Comparison of ENCODE assay signal across 8 cellular contexts in the genomic region with DNA sequence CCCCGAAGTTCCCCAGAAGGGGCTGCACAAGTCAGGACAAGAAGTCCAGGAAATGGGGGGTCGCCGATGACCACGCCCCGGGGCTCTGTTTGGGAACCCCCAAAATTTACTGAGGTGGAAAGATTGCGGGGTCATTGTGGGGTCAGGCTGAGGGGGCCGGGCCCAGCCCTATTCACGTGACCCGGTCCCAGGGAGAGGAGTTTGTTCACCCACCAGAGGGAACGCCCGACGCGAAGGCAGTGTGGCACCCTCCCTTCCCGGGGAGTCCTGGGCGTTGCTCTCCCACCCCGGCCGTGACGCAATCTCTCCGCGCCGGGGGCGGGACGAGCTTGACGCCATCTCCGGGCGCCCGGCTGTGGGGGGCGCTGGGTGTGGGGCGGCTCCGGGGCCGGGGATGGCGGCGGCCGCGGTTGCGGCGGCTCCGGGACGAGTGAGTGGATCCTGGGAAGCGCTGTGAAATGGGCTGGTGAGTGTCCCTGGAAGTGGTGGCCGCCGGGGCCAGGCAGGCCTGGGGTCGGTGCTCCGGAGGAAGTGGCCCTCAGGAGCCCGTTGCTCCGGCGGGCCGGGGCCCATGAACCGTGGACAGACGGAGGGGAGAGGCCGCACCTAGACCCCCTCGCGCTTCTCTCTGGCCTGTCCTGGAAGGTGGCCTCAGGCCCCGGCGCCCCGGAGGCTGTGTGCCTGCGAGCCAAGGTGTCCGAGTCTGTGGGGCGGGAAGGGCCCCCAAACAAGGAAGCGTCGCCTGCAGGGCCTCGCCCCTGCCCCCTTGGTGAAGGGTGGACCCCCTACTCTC. TPM values are rescaled to one million over a fixed set of nuclear protein-coding genes. Genes with fewer than 3 reads are reported as not detected.
DNase-seq lines count a peak whose midpoint lies in the region; ATAC-seq lines count a peak whose summit lies in the region.

A gene with protein sequence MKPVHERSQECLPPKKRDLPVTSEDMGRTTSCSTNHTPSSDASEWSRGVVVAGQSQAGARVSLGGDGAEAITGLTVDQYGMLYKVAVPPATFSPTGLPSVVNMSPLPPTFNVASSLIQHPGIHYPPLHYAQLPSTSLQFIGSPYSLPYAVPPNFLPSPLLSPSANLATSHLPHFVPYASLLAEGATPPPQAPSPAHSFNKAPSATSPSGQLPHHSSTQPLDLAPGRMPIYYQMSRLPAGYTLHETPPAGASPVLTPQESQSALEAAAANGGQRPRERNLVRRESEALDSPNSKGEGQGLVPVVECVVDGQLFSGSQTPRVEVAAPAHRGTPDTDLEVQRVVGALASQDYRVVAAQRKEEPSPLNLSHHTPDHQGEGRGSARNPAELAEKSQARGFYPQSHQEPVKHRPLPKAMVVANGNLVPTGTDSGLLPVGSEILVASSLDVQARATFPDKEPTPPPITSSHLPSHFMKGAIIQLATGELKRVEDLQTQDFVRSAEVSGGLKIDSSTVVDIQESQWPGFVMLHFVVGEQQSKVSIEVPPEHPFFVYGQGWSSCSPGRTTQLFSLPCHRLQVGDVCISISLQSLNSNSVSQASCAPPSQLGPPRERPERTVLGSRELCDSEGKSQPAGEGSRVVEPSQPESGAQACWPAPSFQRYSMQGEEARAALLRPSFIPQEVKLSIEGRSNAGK (plus strand): TSS at position 338 of the 793 bp plus-strand sequence. CDS start 3,765 bp downstream, outside the sequence.

- no peaks in the 10 kb centered on the region for H3K9me3 ChIP-seq in endocrine pancreas (ENCODE audit: control insufficient read depth, low read length)

- no peak within 1 kb of the TSS for H3K23ac ChIP-seq in mesendoderm (ENCODE audit: low read length)

- H2AK5ac ChIP-seq in mesendoderm (ENCODE audit: low read length), result no peak within 1 kb of the TSS

- ATAC-seq in GM19467 (IDR thresholded peaks at IDR 0.05; ENCODE audit: unreplicated experiment), result peak; percentile 66

- H3K4me3 ChIP-seq in endocrine pancreas (ENCODE audit: control insufficient read depth, insufficient read depth, low read length) (peak within 1 kb of the TSS; percentile 80), mesendoderm (ENCODE audit: low read length) (peak within 1 kb of the TSS; percentile 97)

- H3K4ac ChIP-seq in mesendoderm (ENCODE audit: low read depth, low read length), result peak within 1 kb of the TSS; percentile 5

- peak within 1 kb of the TSS; percentile 100 for H3K4me2 ChIP-seq in mesendoderm (ENCODE audit: low read length)

- H3K36me3 ChIP-seq in endocrine pancreas (ENCODE audit: control insufficient read depth, insufficient read depth, low read length), result peaks cover 10% of the 10 kb centered on the region
- H3K36me3 ChIP-seq in mesendoderm (ENCODE audit: control insufficient read depth, insufficient read depth, low read length), result peaks cover 7% of the 10 kb centered on the region

- no peak within 1 kb of the TSS for H3K27ac ChIP-seq in mesendoderm (ENCODE audit: low read depth, low read length)

- no peak within 1 kb of the TSS for H2BK15ac ChIP-seq in mesendoderm (replicated peaks; ENCODE audit: low read depth)

- H3K56ac ChIP-seq in mesendoderm (ENCODE audit: low read length), result peak within 1 kb of the TSS; percentile 95

- peaks cover 17% of the 10 kb centered on the region for H3K79me2 ChIP-seq in mesendoderm (ENCODE audit: control insufficient read depth, insufficient read depth, low read length)

- DNase-seq in CMK (ENCODE audit: low read depth) (peak; percentile 90), HPDE6-E6E7 (ENCODE audit: extremely low spot score) (peak; percentile 99), NOMO-1 (lab: John Stamatoyannopoulos, UW; ENCODE audit: unreplicated experiment in 2 of 2) (peak; percentile 79 to 87), mesendoderm (peak; percentile 92)
- DNase-seq in activated CD8-positive, alpha-beta memory T cell treated with anti-CD3 and anti-CD28 coated beads for 48 hours (ENCODE audit: low read depth in 2 of 3, low spot score in 2 of 3), result peak; percentile 91 to 94 (median 93)
- peak; percentile 91 for DNase-seq in stimulated activated CD8-positive, alpha-beta memory T cell treated with anti-CD3 and anti-CD28 coated beads, Interleukin-12 subunit alpha, Interleukin-12 subunit beta, amount 100 ng/mL, for 4 hours (ENCODE audit: low read depth)

- peaks cover 13% of the 10 kb centered on the region for H3K79me1 ChIP-seq in mesendoderm (ENCODE audit: low read length)

- WGBS in mesendoderm (ENCODE audit: extremely low coverage, insufficient coverage, low lambda C conversion rate), result no CpG with 5 or more reads among the region's 62 CpGs

- peak within 1 kb of the TSS; percentile 89 for H4K8ac ChIP-seq in mesendoderm (ENCODE audit: low read depth, low read length)

- peak within 1 kb of the TSS; percentile 72 for H3K18ac ChIP-seq in mesendoderm (ENCODE audit: low read length)

- H3K27me3 ChIP-seq in endocrine pancreas (ENCODE audit: control insufficient read depth, insufficient read depth, low read length), result no peaks in the 10 kb centered on the region
- H3K27me3 ChIP-seq in mesendoderm (ENCODE audit: insufficient read depth, low read length, poor library complexity), result no peaks in the 10 kb centered on the region

- H2BK5ac ChIP-seq in mesendoderm (ENCODE audit: low read length), result no peak within 1 kb of the TSS

- peak within 1 kb of the TSS; percentile 29 for H2BK120ac ChIP-seq in mesendoderm (ENCODE audit: low read depth, low read length)

- H3K4me1 ChIP-seq in endocrine pancreas (ENCODE audit: control insufficient read depth, insufficient read depth, low read length) (peaks cover 6% of the 10 kb centered on the region), mesendoderm (ENCODE audit: control insufficient read depth, low read depth, low read length) (peaks cover 3% of the 10 kb centered on the region)

- H3K9ac ChIP-seq in endocrine pancreas (ENCODE audit: control insufficient read depth, insufficient read depth, low read length) (peak within 1 kb of the TSS; percentile 86), mesendoderm (ENCODE audit: low read length) (peak within 1 kb of the TSS; percentile 83)

- no peak within 1 kb of the TSS for H4K5ac ChIP-seq in mesendoderm (ENCODE audit: low read length)

RNA-seq across cellular contexts. Expression of the gene that starts here (rescaled TPM):
- polyA plus RNA-seq in mesendoderm (2013, experiment 1 of 2), result 11.1 TPM
- 10.8 TPM for polyA plus RNA-seq in mesendoderm (2013, experiment 2 of 2)
